ENCODE assay signal across 8 cellular contexts in the genomic region with DNA sequence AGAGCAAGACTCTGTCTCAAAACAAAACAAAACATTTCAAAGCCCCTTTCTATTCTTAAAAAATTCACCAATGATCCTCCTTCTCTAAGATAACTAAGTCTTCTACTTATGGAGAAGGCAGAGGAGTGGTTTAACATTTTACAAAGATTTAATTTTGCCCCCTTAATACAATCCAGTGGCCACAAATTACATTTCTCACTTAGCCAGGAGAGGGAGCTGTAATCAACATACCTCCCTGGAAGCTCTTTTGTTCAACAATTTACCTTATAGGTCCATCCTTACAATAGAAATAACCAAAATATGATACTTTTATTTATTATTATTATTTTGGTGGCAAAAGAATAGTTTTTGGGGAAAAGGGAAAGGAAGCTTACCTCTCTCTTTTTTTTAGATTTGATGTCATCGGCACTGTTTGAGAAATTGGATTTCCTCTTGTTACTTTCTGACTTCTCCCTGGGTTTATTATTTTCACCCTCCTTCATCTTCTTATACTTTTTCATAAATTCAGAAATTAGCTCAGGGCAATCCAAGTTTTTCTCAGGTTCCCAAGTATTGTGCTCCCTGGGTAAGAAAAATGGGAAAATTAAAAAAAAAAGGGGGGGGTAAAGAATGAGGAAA. TPM values are rescaled to one million over a fixed set of nuclear protein-coding genes. Genes with fewer than 3 reads are reported as not detected.
DNase-seq lines count a peak whose midpoint lies in the region; TF ChIP-seq lines count a peak whose summit lies in the region.

No MANE protein-coding gene starts in this region.

- peak; percentile 19 for DNase-seq in 8988T
- DNase-seq in NCI-H146 (lab: John Stamatoyannopoulos, UW) = peak; percentile 39
- DNase-seq in amniotic epithelial cell (ENCODE audit: low read depth) = peak; percentile 45
- DNase-seq in immature natural killer cell = peak; percentile 34 to 47 (median 45)
- peak in 1 of 2 donors; percentile 34 for DNase-seq in tibial nerve (ENCODE audit: low spot score in 2 of 2)
- DNase-seq in activated CD4-positive, CD25-positive, alpha-beta regulatory T cell treated with anti-CD3 and anti-CD28 coated beads, Interleukin-2, amount 50 U/mL, for 72 hours = no peak
- DNase-seq in OCI-M2 (lab: John Stamatoyannopoulos, UW; ENCODE audit: unreplicated experiment) = no peak

- WGBS in tibial nerve, 2 donors = 88 to 93% methylated on average over 1 of the region's 1 CpG

- peaks cover 12% of the 10 kb centered on the region for H3F3A ChIP-seq in DOHH2 (ENCODE audit: control insufficient read depth, insufficient read depth)

- peak overlapping the region in 1 of 6 donors; percentile 46 for H3K27ac Mint-ChIP-seq in immature natural killer cell

- no peaks in the 10 kb centered on the region for H3K9me3 Mint-ChIP-seq in immature natural killer cell

- TF ChIP-seq EP300 in tibial nerve (IDR thresholded peaks at IDR 0.05) = no peak

- peaks cover 14 to 27% (median 15%) of the 10 kb centered on the region in 3 donors for H3K36me3 Mint-ChIP-seq in immature natural killer cell

- no peak overlapping the region for H3K4me2 ChIP-seq in DOHH2 (ENCODE audit: low read length)

- no peak overlapping the region for H3K4me3 Mint-ChIP-seq in immature natural killer cell

- no peaks in the 10 kb centered on the region for H3K27me3 ChIP-seq in DOHH2 (ENCODE audit: control insufficient read depth, low read length)
- no peaks in the 10 kb centered on the region for H3K27me3 ChIP-seq in tibial nerve

- H3K4me3 ChIP-seq in DOHH2 (ENCODE audit: low read length) = no peak overlapping the region
- no peak overlapping the region for H3K4me3 ChIP-seq in tibial nerve

- TF ChIP-seq CTCF in DOHH2 (IDR thresholded peaks at IDR 0.05; ENCODE audit: low read depth, low read length, poor library complexity, severe bottlenecking) (peak; percentile 60), tibial nerve (IDR thresholded peaks at IDR 0.05) (peak; percentile 45 to 64 (median 48))

- peaks cover 0 to 1% of the 10 kb centered on the region in 2 donors for H3K4me1 Mint-ChIP-seq in immature natural killer cell

- peak in 1 of 2 donors; percentile 10 for TF ChIP-seq POLR2A in tibial nerve (IDR thresholded peaks at IDR 0.05)

- H3K27ac ChIP-seq in DOHH2 (ENCODE audit: low read depth, low read length) (no peak overlapping the region), tibial nerve (no peak overlapping the region)

- H3K36me3 ChIP-seq in DOHH2 (ENCODE audit: control insufficient read depth, low read length) = peaks cover 68% of the 10 kb centered on the region
- H3K36me3 ChIP-seq in tibial nerve = peaks cover 0 to 61% (median 0%) of the 10 kb centered on the region in 3 donors

- H3K9me3 ChIP-seq in DOHH2 (ENCODE audit: control insufficient read depth, insufficient read depth, low read length) = no peaks in the 10 kb centered on the region
- H3K9me3 ChIP-seq in tibial nerve = no peaks in the 10 kb centered on the region

- no peaks in the 10 kb centered on the region for H3K9me2 ChIP-seq in DOHH2 (replicated peaks; ENCODE audit: control insufficient read depth, low read length)

- no peaks in the 10 kb centered on the region for H3K4me1 ChIP-seq in DOHH2 (ENCODE audit: control insufficient read depth, low read length)
- H3K4me1 ChIP-seq in tibial nerve = peaks cover 0 to 12% (median 0%) of the 10 kb centered on the region in 4 donors

- peaks cover 41% of the 10 kb centered on the region for H3K79me2 ChIP-seq in DOHH2 (ENCODE audit: control insufficient read depth, low read length)

- no peaks in the 10 kb centered on the region for H4K20me1 ChIP-seq in DOHH2 (ENCODE audit: control insufficient read depth, insufficient read depth, low read depth, low read length)

- no peaks in the 10 kb centered on the region for H3K27me3 Mint-ChIP-seq in immature natural killer cell (ENCODE audit: low read depth in 3 of 3)

RNA-seq across cellular contexts. Expression of a gene that starts 28.1 kb away (rescaled TPM):
- polyA plus RNA-seq in immature natural killer cell = 10 to 100 TPM in 2 of 3 donors, 1 to 10 TPM in 1; 5.9 to 23.6 (median 11.5) TPM
- 10 to 100 TPM; 32.1 to 50.0 (median 42.4) TPM for total RNA-seq in tibial nerve

RNA-seq across cellular contexts. Expression of a gene that starts 28.8 kb away (rescaled TPM):
- 100 to 1,000 TPM; 512 to 669 (median 601) TPM for polyA plus RNA-seq in immature natural killer cell
- 100 to 1,000 TPM; 450 to 769 (median 570) TPM for total RNA-seq in tibial nerve

RNA-seq across cellular contexts. Expression of a gene that starts 49.0 kb away (rescaled TPM):
- polyA plus RNA-seq in immature natural killer cell = 1 to 10 TPM; 1.6 to 3.6 (median 2.0) TPM
- total RNA-seq in tibial nerve = not detected

Comparison
In these comparisons a context has a peak if more than half of its experiments do, and no peak if none do; other contexts are left out.
1. DNase-seq: peak in 8988T (single experiment), NCI-H146 (single experiment), amniotic epithelial cell (single experiment) and immature natural killer cell (3 of 3); none in activated CD4-positive, CD25-positive, alpha-beta regulatory T cell treated with anti-CD3 and anti-CD28 coated beads, Interleukin-2, amount 50 U/mL, for 72 hours (single experiment) and OCI-M2 (single experiment).